ENCODE assay signal across 8 cellular contexts in the genomic region with DNA sequence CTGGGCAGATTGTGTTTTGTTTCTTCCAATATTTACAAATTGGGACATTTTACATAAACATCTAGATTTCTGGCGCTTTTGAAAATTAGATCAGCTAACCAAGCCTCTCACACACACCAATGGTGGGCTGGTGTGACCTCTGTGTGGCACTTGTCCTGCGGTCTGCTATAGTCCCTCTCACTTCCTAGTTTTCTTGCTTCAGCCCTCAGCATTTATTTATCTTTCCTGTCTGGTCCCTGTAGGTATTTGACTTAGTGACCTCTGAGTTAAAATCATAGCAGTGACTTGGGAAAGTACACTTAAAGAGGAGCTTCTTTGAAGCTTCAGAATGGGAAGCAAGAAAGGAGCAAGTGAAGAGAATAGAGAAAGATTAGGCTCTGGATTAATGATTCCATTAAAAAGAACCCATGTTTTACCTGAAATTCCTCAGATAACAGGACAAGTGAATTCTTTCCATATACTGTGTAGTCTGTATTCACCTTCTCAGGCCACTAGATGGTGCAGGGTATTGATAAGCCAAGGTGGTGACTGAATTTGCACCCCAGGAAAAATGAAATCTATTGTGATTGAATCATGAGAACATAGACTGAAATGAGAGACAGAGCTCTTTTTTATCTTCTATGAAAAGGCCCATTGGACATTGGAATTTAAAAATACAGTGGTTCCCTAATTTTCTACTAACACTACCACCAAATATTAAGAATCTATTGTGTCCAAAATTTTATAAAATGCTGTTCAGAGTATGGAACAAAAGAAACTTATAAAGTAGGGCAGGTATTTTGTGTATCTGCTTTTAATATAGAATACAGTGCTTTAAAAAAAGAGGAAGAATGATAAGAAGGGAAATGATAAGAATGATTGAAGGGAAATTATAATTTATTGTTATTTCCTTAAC. TPM values are rescaled to one million over a fixed set of nuclear protein-coding genes. Genes with fewer than 3 reads are reported as not detected.
A peak's percentile ranks its signal among the peaks of the same experiment; 100 is the strongest.
DNase-seq lines count a peak whose midpoint lies in the region; ATAC-seq, FAIRE-seq and TF ChIP-seq lines count a peak whose summit lies in the region.

No MANE protein-coding gene starts in this region.

- dilution Hi-C loops in keratinocyte (cut with MboI; ENCODE audit: extremely low pct_ligation_motif_present, low sequenced_read_pairs) = no loop called here

- intact Hi-C loops in lower leg skin (cut with DNase I; ENCODE audit: low total_unique reads) = loop anchor here (10.0 kb wide), 1 partner anchor 104 kb away; no protein-coding TSS in a partner anchor

- H3K27me3 ChIP-seq in keratinocyte (ENCODE audit: control insufficient read depth, extremely low read depth, insufficient read depth, low read length) = no peaks in the 10 kb centered on the region

- no peaks in the 10 kb centered on the region for H4K20me1 ChIP-seq in keratinocyte (ENCODE audit: control insufficient read depth, extremely low read depth, insufficient read depth, low read length)

- in situ Hi-C loops in SK-MEL-5 (cut with HindIII; ENCODE audit: low pct_unique_long_range_greater_than_20kb, low sequenced_read_pairs) = no loop called here

- H3K9me3 ChIP-seq in keratinocyte (ENCODE audit: control insufficient read depth, low read depth, low read length) = no peaks in the 10 kb centered on the region

- DNase-seq in AG10803 (ENCODE audit: low read depth) = no peak
- DNase-seq in SK-MEL-5 (ENCODE audit: low read depth, low spot score) = peak; percentile 55
- DNase-seq in keratinocyte (ENCODE audit: low read depth, low spot score) = no peak
- no peak for DNase-seq in stimulated activated CD4-positive, alpha-beta T cell treated with anti-CD3 and anti-CD28 coated beads, Interleukin-2, amount 100 ng/mL, for 24 hours
- no peak for DNase-seq in inferior parietal cortex (ENCODE audit: extremely low spot score)
- DNase-seq in lower leg skin (ENCODE audit: low spot score in 2 of 2) = no peak

- H3K4me2 ChIP-seq in keratinocyte (ENCODE audit: control insufficient read depth, extremely low read depth, insufficient read depth, low read depth, low read length) = no peak overlapping the region

- no peaks in the 10 kb centered on the region for H3K9me1 ChIP-seq in keratinocyte (ENCODE audit: control insufficient read depth, extremely low read depth, insufficient read depth, low read length)

- H3K9ac ChIP-seq in keratinocyte (ENCODE audit: control insufficient read depth, extremely low read depth, insufficient read depth, low read length) = no peak overlapping the region

- 62 to 77% methylated on average over 2 of the region's 2 CpGs for WGBS in lower leg skin, 2 donors

- H2AFZ ChIP-seq in keratinocyte (ENCODE audit: control insufficient read depth, low read length) = no peak overlapping the region

- peak; percentile 83 for FAIRE-seq in keratinocyte (lab: Jason Lieb, UNC)

- H3K79me2 ChIP-seq in keratinocyte (ENCODE audit: control insufficient read depth, insufficient read depth, low read length) = no peaks in the 10 kb centered on the region

- no peak for TF ChIP-seq POLR2A in lower leg skin (IDR thresholded peaks at IDR 0.05)

- ATAC-seq in HG02943 (IDR thresholded peaks at IDR 0.05; ENCODE audit: low read depth, unreplicated experiment) = peak; percentile 66

- no peaks in the 10 kb centered on the region for H3K36me3 ChIP-seq in keratinocyte (ENCODE audit: control insufficient read depth in 2 of 2, extremely low read depth in 1 of 2, insufficient read depth in 2 of 2, low read length in 2 of 2)

- H3K4me1 ChIP-seq in keratinocyte (ENCODE audit: control insufficient read depth, extremely low read depth, insufficient read depth, low read length) = peaks cover 15% of the 10 kb centered on the region

- H3K27ac ChIP-seq in keratinocyte (ENCODE audit: control insufficient read depth, insufficient read depth, low read length) = no peak overlapping the region

- TF ChIP-seq CTCF in AG10803 (conservative IDR thresholded peaks at IDR 0.05; ENCODE audit: low read length) (peak; percentile 64), GM12874 (IDR thresholded peaks at IDR 0.05; ENCODE audit: insufficient read depth, low read depth, low read length) (peak; percentile 49), keratinocyte (optimal IDR thresholded peaks at IDR 0.05 in 1 of 3, IDR thresholded peaks at IDR 0.05 in 1 of 3, conservative IDR thresholded peaks at IDR 0.05 in 1 of 3; ENCODE audit: extremely low read depth in 1 of 3, insufficient read depth in 2 of 3, low read length in 3 of 3) (peak; percentile 48 to 68 (median 57)), lower leg skin (IDR thresholded peaks at IDR 0.05) (no peak)

- no peak overlapping the region for H3K4me3 ChIP-seq in AG10803 (ENCODE audit: low read length)
- H3K4me3 ChIP-seq in keratinocyte (ENCODE audit: control insufficient read depth in 2 of 3, extremely low read depth in 1 of 3, insufficient read depth in 2 of 3, low read depth in 1 of 3, low read length in 3 of 3) = no peak overlapping the region
- H3K4me3 ChIP-seq in lower leg skin (ENCODE audit: low read depth, poor library complexity, severe bottlenecking) = no peak overlapping the region

RNA-seq across cellular contexts. Expression of gene DIPK1A, which starts 7.1 kb away (rescaled TPM):
- total RNA-seq in SK-MEL-5 (2014; rRNA removed; shearing (Covaris generic)) = 11.1 and 12.4 TPM in 2 replicates
- 12.2 and 18.5 TPM in 2 replicates for polyA plus RNA-seq in SK-MEL-5 (2015; cell fraction: cytosol; rRNA removed)
- 3.5 and 3.8 TPM in 2 replicates for polyA plus RNA-seq in SK-MEL-5 (2015; cell fraction: nucleus; rRNA removed)
- 18.6 to 22.0 TPM (median 19.4 TPM) in 3 replicates for polyA plus RNA-seq in keratinocyte
- polyA plus RNA-seq in keratinocyte (2011; ENCODE audit: low read depth) = 41.2 TPM
- 10.5 and 22.7 TPM in 2 replicates for polyA plus RNA-seq in keratinocyte (2011; cell fraction: cytosol; rRNA removed)
- 24.4 and 30.6 TPM in 2 replicates for polyA plus RNA-seq in keratinocyte (2011; cell fraction: nucleus; rRNA removed)
- polyA plus RNA-seq in keratinocyte (2012; ENCODE audit: low replicate concordance) = 16.5 and 17.1 TPM in 2 replicates
- polyA minus RNA-seq in keratinocyte = 2.9 to 15.2 TPM (median 9.5 TPM) in 3 replicates
- polyA minus RNA-seq in keratinocyte (2011; cell fraction: cytosol; rRNA and poly(A)+ RNA removed) = 9.0 TPM
- 14.7 and 31.5 TPM in 2 replicates for polyA minus RNA-seq in keratinocyte (2011; cell fraction: nucleus; rRNA and poly(A)+ RNA removed)
- 1 to 10 TPM; 3.8 to 7.6 (median 6.7) TPM for total RNA-seq in lower leg skin

Comparison
In these comparisons a context has a peak if more than half of its experiments do, and no peak if none do; other contexts are left out.
1. CTCF ChIP-seq: peak in AG10803 (single experiment), GM12874 (single experiment) and keratinocyte (3 of 3); none in lower leg skin (0 of 3).